Comparison of ENCODE assay signal across 28 cellular contexts in genomic region chr1:4770713-4771112, GRCh38.
"Had no signal": no experiment of that assay in that cellular context is flagged by ENCODE, and none has a peak within 500 bp of the region (broad histone marks: within the 10 kb centered on the region; RNA-seq: fewer than 3 reads in every experiment).

No MANE protein-coding gene starts in this region.

- H3K4me3 Mint-ChIP-seq: dendritic cell treated with granulocyte-macrophage colony-stimulating factor and Interleukin-4, amounts not matched to agents 40 ng/mL and 50 ng/mL, for 4 days; effector memory CD8-positive, alpha-beta T cell; endodermal cell had no signal

- H3K9me3 ChIP-seq: colonic mucosa, esophagus muscularis mucosa, esophagus squamous epithelium, gastrocnemius medialis, gastroesophageal sphincter, heart left ventricle, heart right ventricle had no signal

- H3K27me3 Mint-ChIP-seq: dendritic cell treated with granulocyte-macrophage colony-stimulating factor and Interleukin-4, amounts not matched to agents 40 ng/mL and 50 ng/mL, for 4 days had no signal

- H3K27me3 ChIP-seq: colonic mucosa, dorsolateral prefrontal cortex, foreskin keratinocyte had no signal

- H3K4me3 ChIP-seq: colonic mucosa, coronary artery, dorsolateral prefrontal cortex, esophagus muscularis mucosa, esophagus squamous epithelium, gastrocnemius medialis, gastroesophageal sphincter, heart left ventricle, heart right ventricle had no signal

- H3K9me3 Mint-ChIP-seq: dendritic cell treated with granulocyte-macrophage colony-stimulating factor and Interleukin-4, amounts not matched to agents 40 ng/mL and 50 ng/mL, for 4 days; effector memory CD8-positive, alpha-beta T cell; endodermal cell had no signal

- DNase-seq: colonic mucosa; cortex of kidney; dermis blood vessel endothelial cell; dorsolateral prefrontal cortex; effector CD4-positive, alpha-beta T cell; effector CD8-positive, alpha-beta T cell; effector memory CD4-positive, alpha-beta T cell; effector memory CD8-positive, alpha-beta T cell; endodermal cell; erythroblast; esophagus squamous epithelium; foreskin fibroblast; foreskin keratinocyte; foreskin melanocyte; gastrocnemius medialis; glutamatergic neuron; heart left ventricle; heart right ventricle had no signal

- H3K27ac ChIP-seq: colonic mucosa, coronary artery, epithelial cell of prostate, esophagus muscularis mucosa, esophagus squamous epithelium, foreskin keratinocyte, gastrocnemius medialis, gastroesophageal sphincter, heart left ventricle, heart right ventricle had no signal

- FAIRE-seq: colon, endometrium, endothelial cell of umbilical vein, frontal cortex had no signal

- H3K4me1 ChIP-seq: colonic mucosa, esophagus muscularis mucosa, esophagus squamous epithelium, foreskin keratinocyte, gastrocnemius medialis, gastroesophageal sphincter, heart left ventricle, heart right ventricle had no signal

- H3K27ac Mint-ChIP-seq: dendritic cell treated with granulocyte-macrophage colony-stimulating factor and Interleukin-4, amounts not matched to agents 40 ng/mL and 50 ng/mL, for 4 days; effector memory CD8-positive, alpha-beta T cell; endodermal cell had no signal

- H3K36me3 ChIP-seq: colonic mucosa, esophagus muscularis mucosa, esophagus squamous epithelium, gastrocnemius medialis, gastroesophageal sphincter, heart left ventricle, heart right ventricle had no signal

- ATAC-seq: effector memory CD8-positive, alpha-beta T cell; esophagus mucosa; foreskin keratinocyte; gastrocnemius medialis; gastroesophageal sphincter; heart left ventricle; heart right ventricle had no signal
